ENCODE assay signal across 26 cellular contexts in genomic region chr1:42698081-42698813, GRCh38. TPM values are rescaled to one million over a fixed set of nuclear protein-coding genes. Genes with fewer than 3 reads are reported as not detected.
DNase-seq lines count a peak whose midpoint lies in the region; ATAC-seq, FAIRE-seq and TF ChIP-seq lines count a peak whose summit lies in the region.
"Had no signal": no experiment of that assay in that cellular context is flagged by ENCODE, and none has a peak within 500 bp of the region (broad histone marks: within the 10 kb centered on the region; RNA-seq: fewer than 3 reads in every experiment).

No MANE protein-coding gene starts in this region.

- no peak for FAIRE-seq in K562 (lab: Jason Lieb, UNC)
- FAIRE-seq: RCC 7860, TTC549 had no signal

- CTCF ChIA-PET in CD8-positive, alpha-beta T cell (lab: Charles Lee), result no interaction called here
- CTCF ChIA-PET in K562 (lab: Yijun Ruan, JAX; ENCODE audit: low intra/inter-chr PET ratio), result no interaction called here

- no peak overlapping the region for H3K4me3 Mint-ChIP-seq in CD8-positive, alpha-beta T cell
- no peak overlapping the region for H3K4me3 Mint-ChIP-seq in GM23338
- H3K4me3 Mint-ChIP-seq: activated T-helper 1 cell treated with anti-CD3 and anti-CD28 coated beads, Interleukin-12 subunit alpha, Interleukin-12 subunit beta, Interleukin-2, Interleukin-4 antibody, amounts not matched to agents 30 ng/mL and 10 ng/mL and 1 ng/mL, durations not matched to agents 14 hours and 24 hours and 36 hours; CD4-positive, CD25-positive, alpha-beta regulatory T cell; T-cell had no signal

- TF ChIP-seq CTCF in CD8-positive, alpha-beta T cell (IDR thresholded peaks at IDR 0.05), result no peak
- TF ChIP-seq CTCF in GM23338 (conservative IDR thresholded peaks at IDR 0.05; ENCODE audit: low read depth in 2 of 2) (no peak), K562 (IDR thresholded peaks at IDR 0.05 in 2 of 3, conservative IDR thresholded peaks at IDR 0.05 in 1 of 3; ENCODE audit: insufficient read depth in 2 of 3, low read depth in 1 of 3, low read length in 3 of 3) (no peak), GM13977 (IDR thresholded peaks at IDR 0.05; ENCODE audit: extremely low read depth, insufficient read depth, missing control alignments) (no peak)

- ATAC-seq in CD8-positive, alpha-beta T cell, result no peak
- ATAC-seq in GM23338 (no peak), K562 (no peak)
- ATAC-seq: body of pancreas, heart right ventricle, T-cell had no signal

- no peaks in the 10 kb centered on the region for H3K9me3 Mint-ChIP-seq in CD8-positive, alpha-beta T cell
- H3K9me3 Mint-ChIP-seq in GM23338, result no peaks in the 10 kb centered on the region
- H3K9me3 Mint-ChIP-seq: activated T-helper 1 cell treated with anti-CD3 and anti-CD28 coated beads, Interleukin-12 subunit alpha, Interleukin-12 subunit beta, Interleukin-2, Interleukin-4 antibody, amounts not matched to agents 30 ng/mL and 10 ng/mL and 1 ng/mL, durations not matched to agents 14 hours and 24 hours and 36 hours; CD4-positive, CD25-positive, alpha-beta regulatory T cell; T-cell had no signal

- BruUV-seq in K562 (replicated peaks; lab: Mats Ljungman, UMichigan), result no TSS peak

- no peaks in the 10 kb centered on the region for H3K9me1 ChIP-seq in K562 (ENCODE audit: control insufficient read depth, insufficient read depth, low read length)

- no peak for DNase-seq in CD8-positive, alpha-beta T cell
- DNase-seq in GM23338 (ENCODE audit: low spot score), result no peak
- no peak for DNase-seq in K562 (ENCODE audit: extremely low read depth in 1 of 4, low spot score in 3 of 4)
- no peak for DNase-seq in GM13977 (ENCODE audit: low spot score)
- DNase-seq in medulla oblongata (ENCODE audit: extremely low spot score), result no peak
- DNase-seq: activated CD4-positive, CD25-positive, alpha-beta regulatory T cell treated with anti-CD3 and anti-CD28 coated beads, Interleukin-2, amount 50 U/mL, for 72 hours; body of pancreas; CD4-positive, CD25-positive, alpha-beta regulatory T cell; DMS 273 treated with DMSO at 0.1 percent for 48 hours; HCEC 1CT; heart right ventricle; NCI-H1694 treated with DMSO at 0.1 percent for 48 hours; NCI-H2171; NCI-H526 treated with DMSO at 0.1 percent for 48 hours; sigmoid colon; stimulated activated CD4-positive, alpha-beta T cell treated with anti-CD3 and anti-CD28 coated beads, Interleukin-15, amount 100 ng/mL, for 24 hours; T-cell; trophoblast cell had no signal

- H3K79me2 ChIP-seq in GM23338 (replicated peaks; ENCODE audit: insufficient read depth) (peaks cover 100% of the 10 kb centered on the region), K562 (ENCODE audit: control insufficient read depth, insufficient read depth, low read length) (peaks cover 85% of the 10 kb centered on the region)

- no peak overlapping the region for H3K27ac ChIP-seq in CD8-positive, alpha-beta T cell (ENCODE audit: low read depth, low read length)
- H3K27ac ChIP-seq in GM23338 (ENCODE audit: low read depth) (peak overlapping the region; percentile 50; the same call in 1 of the 2 replicates), K562 (ENCODE audit: extremely low read depth, low read depth, low read length) (no peak overlapping the region)
- H3K27ac ChIP-seq: body of pancreas, heart right ventricle, sigmoid colon, SJSA1 had no signal

- WGBS in K562 (ENCODE audit: insufficient coverage, low coverage, missing lambda C conversion rate), result 93% methylated on average over 4 of the region's 4 CpGs

- H3K9me2 ChIP-seq in GM23338 (ENCODE audit: insufficient read depth), result no peaks in the 10 kb centered on the region

- no peaks in the 10 kb centered on the region for H3K27me3 Mint-ChIP-seq in CD8-positive, alpha-beta T cell (ENCODE audit: low read depth)
- peaks cover 4% of the 10 kb centered on the region for H3K27me3 Mint-ChIP-seq in GM23338 (ENCODE audit: insufficient read depth, low read depth, poor library complexity)
- H3K27me3 Mint-ChIP-seq: CD4-positive, CD25-positive, alpha-beta regulatory T cell; T-cell had no signal

- peaks cover 17% of the 10 kb centered on the region for H3F3A ChIP-seq in GM23338 (replicated peaks; ENCODE audit: low read depth)

- in situ Hi-C loops in K562 (cut with MboI) (no loop called here), GM13977 (cut with MboI; ENCODE audit: low pct_unique_long_range_greater_than_20kb, low sequenced_read_pairs, unreplicated experiment) (no loop called here)

- H3K4me1 Mint-ChIP-seq in CD8-positive, alpha-beta T cell (ENCODE audit: low read depth), result peaks cover 31% of the 10 kb centered on the region
- H3K4me1 Mint-ChIP-seq in GM23338, result no peaks in the 10 kb centered on the region

- H3K36me3 Mint-ChIP-seq in CD8-positive, alpha-beta T cell, result peaks cover 97% of the 10 kb centered on the region
- H3K36me3 Mint-ChIP-seq in GM23338 (ENCODE audit: low read depth), result peaks cover 96% of the 10 kb centered on the region

- no peaks in the 10 kb centered on the region for H3K4me1 ChIP-seq in CD8-positive, alpha-beta T cell (ENCODE audit: insufficient read depth, low read length)
- H3K4me1 ChIP-seq in GM23338 (ENCODE audit: insufficient read depth), result no peaks in the 10 kb centered on the region
- H3K4me1 ChIP-seq in K562 (replicated peaks in 1 of 2; ENCODE audit: control insufficient read depth in 2 of 2, insufficient read depth in 2 of 2, low read length in 2 of 2), result no peaks in the 10 kb centered on the region
- H3K4me1 ChIP-seq: SJSA1 had no signal

- H3K27ac Mint-ChIP-seq in CD8-positive, alpha-beta T cell, result peak overlapping the region; percentile 8
- H3K27ac Mint-ChIP-seq in GM23338, result no peak overlapping the region
- H3K27ac Mint-ChIP-seq: activated T-helper 1 cell treated with anti-CD3 and anti-CD28 coated beads, Interleukin-12 subunit alpha, Interleukin-12 subunit beta, Interleukin-2, Interleukin-4 antibody, amounts not matched to agents 30 ng/mL and 10 ng/mL and 1 ng/mL, durations not matched to agents 14 hours and 24 hours and 36 hours had no signal

- no peak overlapping the region for H3K4me3 ChIP-seq in CD8-positive, alpha-beta T cell (ENCODE audit: low read depth, low read length)
- H3K4me3 ChIP-seq in GM23338 (no peak overlapping the region), K562 (no peak overlapping the region)
- H3K4me3 ChIP-seq: body of pancreas, heart right ventricle, sigmoid colon, SJSA1 had no signal

- no peak overlapping the region for H3K9ac ChIP-seq in K562 (ENCODE audit: insufficient read depth in 1 of 2, low read depth in 2 of 2, low read length in 2 of 2)

- no peaks in the 10 kb centered on the region for H3K27me3 ChIP-seq in CD8-positive, alpha-beta T cell (ENCODE audit: insufficient read depth, low read length)
- H3K27me3 ChIP-seq in GM23338 (ENCODE audit: insufficient read depth) (no peaks in the 10 kb centered on the region), K562 (ENCODE audit: control insufficient read depth in 2 of 2, insufficient read depth in 2 of 2, low read length in 2 of 2) (no peaks in the 10 kb centered on the region)
- H3K27me3 ChIP-seq: body of pancreas, heart right ventricle, sigmoid colon, SJSA1 had no signal

- no peak for TF ChIP-seq POLR2A in K562 (conservative IDR thresholded peaks at IDR 0.05)

- no peak for TF ChIP-seq EP300 in K562 (IDR thresholded peaks at IDR 0.05; ENCODE audit: low read length)

- POLR2A ChIA-PET in CD8-positive, alpha-beta T cell (lab: Charles Lee), result no interaction called here
- POLR2A ChIA-PET in K562 (lab: Yijun Ruan, JAX), result interaction anchor here (0.7 to 1.4 kb wide), 2 partner anchors 15 to 88 kb away, joined by 3 to 6 read pairs; partner anchors contain the start of gene YBX1

- intact Hi-C loops in CD8-positive, alpha-beta T cell (cut with DNase I, micrococcal nuclease), result no loop called here
- intact Hi-C loops in K562 (cut with micrococcal nuclease), result no loop called here

- no peak overlapping the region for H3K4me2 ChIP-seq in GM23338
- no peak overlapping the region for H3K4me2 ChIP-seq in K562 (ENCODE audit: insufficient read depth, low read length)

- H3K9me3 ChIP-seq in CD8-positive, alpha-beta T cell (ENCODE audit: low read length), result no peaks in the 10 kb centered on the region
- no peaks in the 10 kb centered on the region for H3K9me3 ChIP-seq in K562 (replicated peaks; ENCODE audit: control insufficient read depth, insufficient read depth, low read depth, low read length)
- H3K9me3 ChIP-seq: body of pancreas, heart right ventricle, sigmoid colon, SJSA1 had no signal

- H4K20me1 ChIP-seq in GM23338 (replicated peaks; ENCODE audit: insufficient read depth) (peaks cover 74% of the 10 kb centered on the region), K562 (replicated peaks; ENCODE audit: control insufficient read depth, insufficient read depth, low read length) (peaks cover 11% of the 10 kb centered on the region)

- no peak for TF ChIP-seq RAD21 in K562 (CRISPR knock-in tag; conservative IDR thresholded peaks at IDR 0.05 in 1 of 2, IDR thresholded peaks at IDR 0.05 in 1 of 2)

- no peak overlapping the region for H2AFZ ChIP-seq in GM23338
- H2AFZ ChIP-seq in K562 (ENCODE audit: low read depth, low read length), result no peak overlapping the region

- H3K36me3 ChIP-seq in CD8-positive, alpha-beta T cell (ENCODE audit: insufficient read depth, low read length), result peaks cover 55% of the 10 kb centered on the region
- H3K36me3 ChIP-seq in GM23338 (ENCODE audit: insufficient read depth) (peaks cover 91% of the 10 kb centered on the region), K562 (ENCODE audit: control insufficient read depth, insufficient read depth, low read length) (peaks cover 100% of the 10 kb centered on the region)

RNA-seq across cellular contexts. Expression of gene YBX1, which starts 16.0 kb away (rescaled TPM):
- 100 to 1,000 TPM; 440 to 450 TPM for total RNA-seq in CD8-positive, alpha-beta T cell
- total RNA-seq in GM23338 (2014; rRNA removed; shearing (Covaris generic)), result 1,206 and 1,282 TPM in 2 replicates
- polyA plus RNA-seq in GM23338 (2016; fragmentation: Nextera tagmentation; extraction: Ambion mirVana) (1,441 and 1,488 TPM in 2 replicates), K562 (2011; rRNA removed) (411 and 825 TPM in 2 replicates), K562 (2014; fragmentation: Illumina TruSeq; extraction: Trizol) (1,646 and 1,955 TPM in 2 replicates), K562 (2014; fragmentation: Nextera tagmentation; extraction: Ambion mirVana) (100 to 1,000 TPM; 363 to 380 TPM), K562 (2014; rRNA removed) (1,176 and 1,182 TPM in 2 replicates)
- 47.4 and 83.8 TPM in 2 replicates for total RNA-seq in K562 (2011; cell fraction: chromatin; rRNA removed; ENCODE audit: low replicate concordance)
- 59.5 and 62.8 TPM in 2 replicates for total RNA-seq in K562 (2011; cell fraction: nucleolus; rRNA removed)
- 90.9 and 179 TPM in 2 replicates for total RNA-seq in K562 (2011; cell fraction: nucleoplasm; rRNA removed)
- total RNA-seq in K562 (2014; rRNA removed) (1,738 and 1,868 TPM in 2 replicates), K562 (2014; rRNA removed; fragmentation: Illumina TruSeq; extraction: Trizol) (1,262 and 1,370 TPM in 2 replicates), K562 (2015; rRNA removed; fragmentation: Illumina TruSeq; extraction: Trizol) (1,548 and 1,573 TPM in 2 replicates), K562 (2021) (1,160 and 1,216 TPM in 2 replicates)
- polyA plus RNA-seq in K562 (2011; cell fraction: cytosol; rRNA removed), result 506 and 740 TPM in 2 replicates
- polyA plus RNA-seq in K562 (2011; cell fraction: nucleus; rRNA removed), result 320 and 421 TPM in 2 replicates
- 794 and 1,429 TPM in 2 replicates for polyA plus RNA-seq in K562 (2012)
- 483 and 659 TPM in 2 replicates for polyA minus RNA-seq in K562 (2011; rRNA and poly(A)+ RNA removed)
- 380 and 478 TPM in 2 replicates for polyA minus RNA-seq in K562 (2011; cell fraction: cytosol; rRNA and poly(A)+ RNA removed)
- polyA minus RNA-seq in K562 (2011; cell fraction: nucleus; rRNA and poly(A)+ RNA removed), result 66.0 and 120 TPM in 2 replicates

RNA-seq across cellular contexts. Expression of gene PPIH, which starts 40.0 kb away (rescaled TPM):
- total RNA-seq in CD8-positive, alpha-beta T cell, result 10 to 100 TPM; 31.0 to 33.2 TPM
- 66.5 and 71.2 TPM in 2 replicates for total RNA-seq in GM23338 (2014; rRNA removed; shearing (Covaris generic))
- polyA plus RNA-seq in GM23338 (2016; fragmentation: Nextera tagmentation; extraction: Ambion mirVana) (122 and 132 TPM in 2 replicates), K562 (2011; rRNA removed) (269 and 324 TPM in 2 replicates), K562 (2014; fragmentation: Illumina TruSeq; extraction: Trizol) (417 and 450 TPM in 2 replicates), K562 (2014; fragmentation: Nextera tagmentation; extraction: Ambion mirVana) (100 to 1,000 TPM; 221 to 265 TPM), K562 (2014; rRNA removed) (434 and 470 TPM in 2 replicates)
- total RNA-seq in K562 (2011; cell fraction: chromatin; rRNA removed; ENCODE audit: low replicate concordance), result 75.0 and 80.3 TPM in 2 replicates
- 68.6 and 71.4 TPM in 2 replicates for total RNA-seq in K562 (2011; cell fraction: nucleolus; rRNA removed)
- total RNA-seq in K562 (2011; cell fraction: nucleoplasm; rRNA removed), result 71.1 and 74.3 TPM in 2 replicates
- total RNA-seq in K562 (2014; rRNA removed) (193 and 231 TPM in 2 replicates), K562 (2014; rRNA removed; fragmentation: Illumina TruSeq; extraction: Trizol) (277 and 303 TPM in 2 replicates), K562 (2015; rRNA removed; fragmentation: Illumina TruSeq; extraction: Trizol) (287 and 304 TPM in 2 replicates), K562 (2021) (197 and 199 TPM in 2 replicates)
- polyA plus RNA-seq in K562 (2011; cell fraction: cytosol; rRNA removed), result 135 and 372 TPM in 2 replicates
- 78.2 and 125 TPM in 2 replicates for polyA plus RNA-seq in K562 (2011; cell fraction: nucleus; rRNA removed)
- polyA plus RNA-seq in K562 (2012), result 133 and 272 TPM in 2 replicates
- polyA minus RNA-seq in K562 (2011; rRNA and poly(A)+ RNA removed), result 136 and 141 TPM in 2 replicates
- 47.2 and 68.5 TPM in 2 replicates for polyA minus RNA-seq in K562 (2011; cell fraction: cytosol; rRNA and poly(A)+ RNA removed)
- 51.0 and 84.4 TPM in 2 replicates for polyA minus RNA-seq in K562 (2011; cell fraction: nucleus; rRNA and poly(A)+ RNA removed)

RNA-seq across cellular contexts. Expression of gene CLDN19, which starts 41.8 kb away (rescaled TPM):
- total RNA-seq in CD8-positive, alpha-beta T cell, result not detected
- 10.8 and 12.8 TPM in 2 replicates for total RNA-seq in GM23338 (2014; rRNA removed; shearing (Covaris generic))
- 2.3 and 2.6 TPM in 2 replicates for polyA plus RNA-seq in GM23338 (2016; fragmentation: Nextera tagmentation; extraction: Ambion mirVana)
- total RNA-seq in K562 (2011; cell fraction: chromatin; rRNA removed; ENCODE audit: low replicate concordance), result not detected in 2 replicates
- not detected in 2 replicates for total RNA-seq in K562 (2011; cell fraction: nucleolus; rRNA removed)
- not detected in 2 replicates for total RNA-seq in K562 (2011; cell fraction: nucleoplasm; rRNA removed)
- total RNA-seq in K562 (2014; rRNA removed), result not detected in 2 replicates
- not detected in 2 replicates for total RNA-seq in K562 (2014; rRNA removed; fragmentation: Illumina TruSeq; extraction: Trizol)
- not detected in 2 replicates for total RNA-seq in K562 (2015; rRNA removed; fragmentation: Illumina TruSeq; extraction: Trizol)
- not detected in 2 replicates for total RNA-seq in K562 (2021)
- not detected in 2 replicates for polyA plus RNA-seq in K562 (2011; rRNA removed)
- 0.03 TPM in 1 of 2 replicates, not detected in the other for polyA plus RNA-seq in K562 (2011; cell fraction: cytosol; rRNA removed)
- polyA plus RNA-seq in K562 (2011; cell fraction: nucleus; rRNA removed), result not detected in 2 replicates
- 0.03 TPM in 1 of 2 replicates, not detected in the other for polyA plus RNA-seq in K562 (2012)
- not detected in 2 replicates for polyA plus RNA-seq in K562 (2014; fragmentation: Illumina TruSeq; extraction: Trizol)
- polyA plus RNA-seq in K562 (2014; fragmentation: Nextera tagmentation; extraction: Ambion mirVana), result not detected
- polyA plus RNA-seq in K562 (2014; rRNA removed), result not detected in 2 replicates
- polyA minus RNA-seq in K562 (2011; rRNA and poly(A)+ RNA removed), result not detected in 2 replicates
- not detected in 2 replicates for polyA minus RNA-seq in K562 (2011; cell fraction: cytosol; rRNA and poly(A)+ RNA removed)
- polyA minus RNA-seq in K562 (2011; cell fraction: nucleus; rRNA and poly(A)+ RNA removed), result not detected in 2 replicates
- total RNA-seq: activated T-helper 1 cell treated with anti-CD3 and anti-CD28 coated beads, Interleukin-12 subunit alpha, Interleukin-12 subunit beta, Interleukin-2, Interleukin-4 antibody, amounts not matched to agents 30 ng/mL and 10 ng/mL and 1 ng/mL, durations not matched to agents 14 hours and 24 hours and 36 hours; body of pancreas; CD4-positive, CD25-positive, alpha-beta regulatory T cell; chondrocyte; heart right ventricle; LHCN-M2; lung microvascular endothelial cell; posterior vena cava; sigmoid colon; SJSA1 had no signal
- polyA plus RNA-seq: CD4-positive, CD25-positive, alpha-beta regulatory T cell had no signal

Comparison
In these comparisons a context has a peak if more than half of its experiments do, and no peak if none do; other contexts are left out.
1. RNA of gene CLDN19, which starts 41.8 kb away (total RNA-seq): 10.8 to 12.8 TPM in GM23338; not detected in CD8-positive, alpha-beta T cell and not detected in K562; every median in the first group is over 10 times any median in the second.